Comparison of ENCODE assay signal across 12 cellular contexts in genomic region chr17:41104386-41105038, GRCh38. TPM values are rescaled to one million over a fixed set of nuclear protein-coding genes. Genes with fewer than 3 reads are reported as not detected.
DNase-seq lines count a peak whose midpoint lies in the region; ATAC-seq, FAIRE-seq and TF ChIP-seq lines count a peak whose summit lies in the region.
"Not testable (repeated sequence)": the region's sequence is repeated elsewhere in the genome, so short reads cannot be mapped to it uniquely, and the experiment has no call there.
"Had no signal": no experiment of that assay in that cellular context is flagged by ENCODE, and none has a peak within 500 bp of the region (broad histone marks: within the 10 kb centered on the region; RNA-seq: fewer than 3 reads in every experiment).

No MANE protein-coding gene starts in this region.

- not testable (repeated sequence) for H3K9me3 Mint-ChIP-seq in HFFc6; activated T-helper 17 cell treated with anti-CD3 and anti-CD28 coated beads, Interleukin-2, amount 50 U/mL, for 72 hours; chondrocyte (ENCODE audit: low read depth)

- not testable (repeated sequence) for H3K27ac ChIP-seq in left lung

- H3K4me1 ChIP-seq in left lung, result not testable (repeated sequence)

- peaks cover 23% of the 10 kb centered on the region for H3K36me3 Mint-ChIP-seq in HFFc6 (ENCODE audit: low read depth)
- not testable (repeated sequence) for H3K36me3 Mint-ChIP-seq in activated T-helper 17 cell treated with anti-CD3 and anti-CD28 coated beads, Interleukin-2, amount 50 U/mL, for 72 hours (ENCODE audit: low read depth); chondrocyte (ENCODE audit: low read depth)

- TF ChIP-seq CTCF in HFFc6 (IDR thresholded peaks at IDR 0.05); chondrocyte (IDR thresholded peaks at IDR 0.05); left lung (IDR thresholded peaks at IDR 0.05): not testable (repeated sequence)

- not testable (repeated sequence) for H3K27me3 Mint-ChIP-seq in HFFc6 (ENCODE audit: insufficient read depth); activated T-helper 17 cell treated with anti-CD3 and anti-CD28 coated beads, Interleukin-2, amount 50 U/mL, for 72 hours; chondrocyte (ENCODE audit: low read depth)

- H3K4me3 ChIP-seq in left lung, result not testable (repeated sequence)

- H3K36me3 ChIP-seq in left lung, result not testable (repeated sequence)

- DNase-seq in Caki2 (ENCODE audit: low read depth) (peak; percentile 19), HFFc6 (peak; percentile 80), RKO (ENCODE audit: low spot score) (peak; percentile 84), fibroblast of peridontal ligament (ENCODE audit: extremely low read depth) (peak; percentile 63)
- not testable (repeated sequence) for DNase-seq in chondrocyte (ENCODE audit: low spot score); left lung; urothelium cell line (ENCODE audit: low spot score)

- in situ Hi-C loops in Caki2 (cut with HindIII; ENCODE audit: low pct_unique_long_range_greater_than_20kb, low sequenced_read_pairs), result not testable (repeated sequence)

- H3K4me3 Mint-ChIP-seq in HFFc6, result peak overlapping the region; percentile 44; the same call in 1 of the 2 replicates
- not testable (repeated sequence) for H3K4me3 Mint-ChIP-seq in activated T-helper 17 cell treated with anti-CD3 and anti-CD28 coated beads, Interleukin-2, amount 50 U/mL, for 72 hours; chondrocyte (ENCODE audit: unreplicated experiment)

- H3K4me1 Mint-ChIP-seq in HFFc6 (ENCODE audit: low read depth), result peaks cover 83% of the 10 kb centered on the region
- H3K4me1 Mint-ChIP-seq in activated T-helper 17 cell treated with anti-CD3 and anti-CD28 coated beads, Interleukin-2, amount 50 U/mL, for 72 hours, result not testable (repeated sequence)
- peaks cover 32% of the 10 kb centered on the region for H3K4me1 Mint-ChIP-seq in chondrocyte (ENCODE audit: low read depth)

- H3K9me3 ChIP-seq in left lung, result not testable (repeated sequence)

- not testable (repeated sequence) for H3K27me3 ChIP-seq in left lung

- peak; percentile 73 for ATAC-seq in activated T-helper 17 cell treated with anti-CD3 and anti-CD28 coated beads, Interleukin-2, amount 50 U/mL, for 72 hours (replicated peaks)
- peak; percentile 71 for ATAC-seq in left lung

- intact Hi-C loops in left lung (cut with DNase I), result not testable (repeated sequence)

- H3K27ac Mint-ChIP-seq in HFFc6, result peak overlapping the region; percentile 95
- H3K27ac Mint-ChIP-seq in activated T-helper 17 cell treated with anti-CD3 and anti-CD28 coated beads, Interleukin-2, amount 50 U/mL, for 72 hours, result not testable (repeated sequence)
- peak overlapping the region; percentile 9 for H3K27ac Mint-ChIP-seq in chondrocyte (ENCODE audit: unreplicated experiment)

- FAIRE-seq in urothelium cell line (lab: Jason Lieb, UNC), result peak; percentile 89

RNA-seq across cellular contexts. Expression of gene KRTAP4-9, which starts 0.7 kb away (rescaled TPM):
- not detected in 2 replicates for total RNA-seq in Caki2 (2014; rRNA removed; shearing (Covaris generic); ENCODE audit: low replicate concordance)
- total RNA-seq in HFFc6 (2021; fragmentation: NEBNext Ultra II Directional; extraction: Animal tissue kit (Norgen Biotek cat#: 25700)), result under 1 TPM in 2 of 6 experiments, not detected in 4; 0.85 to 0.90 TPM
- total RNA-seq in activated T-helper 17 cell treated with anti-CD3 and anti-CD28 coated beads, Interleukin-2, amount 50 U/mL, for 72 hours, result not detected
- total RNA-seq in chondrocyte (not detected in 3 replicates), left lung (not detected)
- total RNA-seq: GM12878, H9, NCI-H460, Peyer's patch had no signal

RNA-seq across cellular contexts. Expression of gene KRTAP4-16, which starts 2.5 kb away (rescaled TPM):
- total RNA-seq in Caki2 (2014; rRNA removed; shearing (Covaris generic); ENCODE audit: low replicate concordance), result not detected in 2 replicates
- not detected for total RNA-seq in HFFc6 (2021; fragmentation: NEBNext Ultra II Directional; extraction: Animal tissue kit (Norgen Biotek cat#: 25700))
- total RNA-seq in activated T-helper 17 cell treated with anti-CD3 and anti-CD28 coated beads, Interleukin-2, amount 50 U/mL, for 72 hours, result not detected
- not detected in 3 replicates for total RNA-seq in chondrocyte
- total RNA-seq in left lung, result not detected
- total RNA-seq: GM12878, H9, NCI-H460, Peyer's patch had no signal

RNA-seq across cellular contexts. Expression of gene KRTAP4-8, which starts 6.6 kb away (rescaled TPM):
- total RNA-seq in Caki2 (2014; rRNA removed; shearing (Covaris generic); ENCODE audit: low replicate concordance), result not detected in 2 replicates
- not detected for total RNA-seq in HFFc6 (2021; fragmentation: NEBNext Ultra II Directional; extraction: Animal tissue kit (Norgen Biotek cat#: 25700))
- total RNA-seq in activated T-helper 17 cell treated with anti-CD3 and anti-CD28 coated beads, Interleukin-2, amount 50 U/mL, for 72 hours, result not detected
- total RNA-seq in chondrocyte (not detected in 3 replicates), left lung (not detected)
- total RNA-seq: GM12878, H9, NCI-H460, Peyer's patch had no signal

RNA-seq across cellular contexts. Expression of gene KRTAP4-11, which starts 13.7 kb away (rescaled TPM):
- total RNA-seq in Caki2 (2014; rRNA removed; shearing (Covaris generic); ENCODE audit: low replicate concordance), result not detected in 2 replicates
- not detected for total RNA-seq in HFFc6 (2021; fragmentation: NEBNext Ultra II Directional; extraction: Animal tissue kit (Norgen Biotek cat#: 25700))
- not detected for total RNA-seq in activated T-helper 17 cell treated with anti-CD3 and anti-CD28 coated beads, Interleukin-2, amount 50 U/mL, for 72 hours
- not detected in 3 replicates for total RNA-seq in chondrocyte
- total RNA-seq in left lung, result not detected
- total RNA-seq: GM12878, H9, NCI-H460, Peyer's patch had no signal

RNA-seq across cellular contexts. Expression of gene KRTAP4-12, which starts 19.5 kb away (rescaled TPM):
- not detected in 2 replicates for total RNA-seq in Caki2 (2014; rRNA removed; shearing (Covaris generic); ENCODE audit: low replicate concordance)
- total RNA-seq in HFFc6 (2021; fragmentation: NEBNext Ultra II Directional; extraction: Animal tissue kit (Norgen Biotek cat#: 25700)), result 1 to 10 TPM; 6.1 to 8.4 (median 6.7) TPM
- not detected for total RNA-seq in activated T-helper 17 cell treated with anti-CD3 and anti-CD28 coated beads, Interleukin-2, amount 50 U/mL, for 72 hours
- total RNA-seq in chondrocyte (not detected in 3 replicates), left lung (not detected)
- total RNA-seq: GM12878, H9, NCI-H460, Peyer's patch had no signal
